8 cellular contexts compared by ENCODE assay signal in the genomic region with DNA sequence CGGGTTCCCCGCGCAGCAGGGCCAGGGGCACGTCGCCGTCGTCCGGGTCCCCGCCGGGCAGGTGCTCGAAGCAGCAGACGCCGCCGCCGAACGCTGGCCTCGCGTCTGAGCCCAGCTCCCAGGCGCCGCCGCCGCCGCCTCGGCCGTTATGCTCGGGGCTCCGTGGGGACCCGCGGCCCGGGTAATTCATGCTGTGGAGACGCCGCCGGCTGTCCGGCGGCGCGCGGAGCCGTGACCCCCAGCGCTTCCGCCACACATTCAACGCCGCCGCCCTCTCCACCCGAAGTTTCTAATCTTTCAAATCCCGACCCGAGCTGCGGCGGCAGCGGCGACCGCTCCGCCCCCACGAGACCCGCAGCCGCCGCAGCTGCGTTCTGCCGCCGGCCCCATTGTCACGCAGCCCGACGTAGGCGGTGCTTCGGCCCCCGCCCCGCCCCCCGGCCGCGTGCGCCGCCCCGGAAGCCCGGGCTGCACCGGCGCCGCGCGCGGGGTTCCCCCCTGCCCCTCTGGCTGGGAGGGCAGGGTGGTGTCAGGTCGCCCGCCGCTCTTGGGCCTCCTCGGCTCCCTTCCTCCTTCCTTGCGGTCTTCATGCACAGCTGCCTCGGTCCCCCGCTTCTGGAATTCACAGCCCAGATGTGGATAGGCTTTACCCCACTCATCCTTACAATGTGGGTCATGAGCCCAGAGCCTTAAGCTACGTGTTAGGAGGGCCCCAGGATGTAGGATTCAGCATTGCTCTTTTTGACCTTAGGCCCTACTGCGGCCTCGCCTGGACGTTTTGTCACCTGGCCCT. TPM values are rescaled to one million over a fixed set of nuclear protein-coding genes. Genes with fewer than 3 reads are reported as not detected.
A peak's percentile ranks its signal among the peaks of the same experiment; 100 is the strongest.
DNase-seq lines count a peak whose midpoint lies in the region; ATAC-seq and TF ChIP-seq lines count a peak whose summit lies in the region.

A gene (minus strand): TSS at position 415 of the 793 bp plus-strand sequence. CDS start 225 bp downstream, at position 190.

- H3K36me3 ChIP-seq in liver (ENCODE audit: control insufficient read depth in 4 of 4, insufficient read depth in 3 of 4, low read depth in 1 of 4, low read length in 3 of 4) = no peaks in the 10 kb centered on the region

- peak within 1 kb of the TSS; percentile 83 to 86 for H3K27ac ChIP-seq in liver (ENCODE audit: low read depth in 1 of 2, low read length in 2 of 2)

- no peak for TF ChIP-seq CTCF in liver (IDR thresholded peaks at IDR 0.05; ENCODE audit: low read depth, low read length, missing input control)

- WGBS in liver = 2% methylated on average over 91 of the region's 91 CpGs

- ATAC-seq in GM19035 (IDR thresholded peaks at IDR 0.05; ENCODE audit: unreplicated experiment) (peak; percentile 66), HG03354 (IDR thresholded peaks at IDR 0.05; ENCODE audit: poor library complexity, severe bottlenecking, unreplicated experiment) (peak; percentile 76)

- peak within 1 kb of the TSS; percentile 62 to 76 for H3K9ac ChIP-seq in liver (ENCODE audit: low read depth in 1 of 2, low read length in 2 of 2)

- TF ChIP-seq RAD21 in liver (IDR thresholded peaks at IDR 0.05) = no peak

- H3K4me1 ChIP-seq in liver (ENCODE audit: control insufficient read depth in 4 of 4, insufficient read depth in 4 of 4, low read length in 3 of 4) = peaks cover 0 to 15% (median 9%) of the 10 kb centered on the region in 4 donors

- peak within 1 kb of the TSS; percentile 73 to 95 (median 87) for H3K4me3 ChIP-seq in liver (ENCODE audit: low read depth in 1 of 3, low read length in 3 of 3)

- no peaks in the 10 kb centered on the region for H3K9me3 ChIP-seq in liver (ENCODE audit: control insufficient read depth in 4 of 4, low read length in 3 of 4)

- H3K27me3 ChIP-seq in liver (ENCODE audit: control insufficient read depth in 4 of 4, insufficient read depth in 4 of 4, low read length in 3 of 4) = no peaks in the 10 kb centered on the region

- DNase-seq in Ammon's horn (ENCODE audit: low spot score) (peak; percentile 86), NCI-H526 (lab: John Stamatoyannopoulos, UW) (peak; percentile 67 to 90), dermis blood vessel endothelial cell (peak; percentile 72)
- peak; percentile 67 to 68 for DNase-seq in activated CD4-positive, alpha-beta T cell treated with anti-CD3 and anti-CD28 coated beads, Interleukin-2, amount 50 U/mL, for 24 hours (ENCODE audit: low read depth in 1 of 2, low spot score in 1 of 2)
- peak; percentile 82 to 85 for DNase-seq in stimulated activated CD4-positive, alpha-beta T cell treated with anti-CD3 and anti-CD28 coated beads, Interleukin-4, amount 100 ng/mL, for 4 hours

TF ChIP-seq in liver, 16 proteins besides CTCF, POLR2A, EP300 and RAD21:
- no peak for TF ChIP-seq SP1 (IDR thresholded peaks at IDR 0.05)
- TF ChIP-seq FOXA1 (IDR thresholded peaks at IDR 0.05) = no peak
- peak; percentile 49 for TF ChIP-seq YY1 (IDR thresholded peaks at IDR 0.05)
- peak in 1 of 2 donors; percentile 41 for TF ChIP-seq RXRA (IDR thresholded peaks at IDR 0.05)

RNA-seq across cellular contexts. Expression of the gene that starts here (rescaled TPM):
- total RNA-seq in dermis blood vessel endothelial cell (10.7 and 13.4 TPM in 2 replicates), liver (10 to 100 TPM in 1 of 2 donors, 1 to 10 TPM in 1; 8.5 to 14.3 TPM)
- polyA plus RNA-seq in liver = 1 to 10 TPM; 1.3 to 1.8 TPM

Comparison
In these comparisons a context has a peak if more than half of its experiments do, and no peak if none do; other contexts are left out.
1. Peak in every context shown above with its lines: DNase-seq, ATAC-seq, H3K4me3 ChIP-seq and H3K27ac ChIP-seq.